In the genomic region with DNA sequence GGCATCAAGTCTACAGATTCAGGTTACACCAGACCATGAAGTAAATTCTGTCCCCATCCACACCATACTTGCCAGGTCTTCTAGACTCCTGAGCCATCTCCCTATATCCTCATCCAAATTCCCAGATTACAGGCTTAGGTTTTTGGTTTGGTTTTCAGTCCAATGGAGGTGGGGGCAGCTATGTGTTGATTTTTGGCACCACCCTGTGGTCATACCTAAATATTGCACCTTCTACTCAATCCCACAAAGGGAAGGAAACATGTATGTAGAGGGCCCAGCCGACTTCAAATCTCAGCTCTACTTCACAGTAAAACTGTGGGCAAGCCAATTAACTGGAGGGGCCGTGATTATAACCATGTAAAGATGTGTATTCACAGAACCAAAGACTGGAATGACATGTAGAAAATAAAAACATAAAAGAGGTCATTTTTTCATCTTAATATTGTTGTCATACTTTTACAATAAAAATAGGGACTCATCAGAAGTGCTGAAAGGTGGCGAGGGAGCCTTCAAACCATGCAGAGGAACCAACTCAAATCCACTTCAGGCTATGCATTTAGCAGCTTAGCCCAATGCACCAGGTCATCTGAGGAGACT, we compare ENCODE assay signal across 9 cellular contexts. TPM values are rescaled to one million over a fixed set of nuclear protein-coding genes. Genes with fewer than 3 reads are reported as not detected.
DNase-seq lines count a peak whose midpoint lies in the region; ATAC-seq and TF ChIP-seq lines count a peak whose summit lies in the region.
"Had no signal": no experiment of that assay in that cellular context is flagged by ENCODE, and none has a peak within 500 bp of the region (broad histone marks: within the 10 kb centered on the region; RNA-seq: fewer than 3 reads in every experiment).

No MANE protein-coding gene starts in this region.

- H2AFZ ChIP-seq in OCI-LY7 (ENCODE audit: low read length): no peak overlapping the region

- peaks cover 9% of the 10 kb centered on the region for H3K4me1 Mint-ChIP-seq in type B pancreatic cell (ENCODE audit: unreplicated experiment)

- H3K4me1 ChIP-seq in OCI-LY7 (ENCODE audit: insufficient read depth, low read length, poor library complexity, severe bottlenecking) (no peaks in the 10 kb centered on the region), left lung (peaks cover 0 to 6% of the 10 kb centered on the region in 2 donors)

- intact Hi-C loops in OCI-LY7 (cut with micrococcal nuclease; ENCODE audit: unreplicated experiment) (loop anchor here (10.0 kb wide), 1 partner anchor 324 kb away; no protein-coding TSS in a partner anchor), left lung (cut with DNase I) (loop anchor here in 1 of 2 donors (10.0 kb wide), 2 partner anchors 534 to 864 kb away; no protein-coding TSS in a partner anchor)

- no peaks in the 10 kb centered on the region for H4K20me1 ChIP-seq in OCI-LY7 (ENCODE audit: insufficient read depth, low read length)

- H3K36me3 Mint-ChIP-seq in type B pancreatic cell: peaks cover 13% of the 10 kb centered on the region

- POLR2A ChIA-PET in OCI-LY7 (lab: Charles Lee): interaction anchor here (0.7 kb wide), 1 partner anchor 13 kb away, joined by 3 read pairs; no protein-coding TSS in a partner anchor

- peaks cover 7% of the 10 kb centered on the region; the same call in 1 of the 2 replicates for H3K36me3 ChIP-seq in OCI-LY7 (ENCODE audit: insufficient read depth, low read length)
- peaks cover 0 to 38% of the 10 kb centered on the region in 2 donors for H3K36me3 ChIP-seq in left lung

- H3K27ac ChIP-seq in OCI-LY7 (ENCODE audit: low read depth, low read length, poor library complexity, severe bottlenecking) (no peak overlapping the region), left lung (no peak overlapping the region)

- no peak overlapping the region for H3K4me3 ChIP-seq in HFF-Myc (replicated peaks; ENCODE audit: low read depth, low read length)
- H3K4me3 ChIP-seq in OCI-LY7 (ENCODE audit: low read depth, low read length, poor library complexity, severe bottlenecking): no peak overlapping the region
- H3K4me3 ChIP-seq in left lung: no peak overlapping the region

- no peak overlapping the region for H3K27ac Mint-ChIP-seq in type B pancreatic cell
- H3K27ac Mint-ChIP-seq: activated naive CD8-positive, alpha-beta T cell had no signal

- DNase-seq in SIG-M5 treated with dmso at 0.1 percent for 504 hours (lab: John Stamatoyannopoulos, UW; ENCODE audit: unreplicated experiment) (peak; percentile 23), SIG-M5 (lab: John Stamatoyannopoulos, UW) (no peak), HFF-Myc (ENCODE audit: extremely low read depth, low read depth) (no peak), OCI-LY7 (ENCODE audit: low spot score) (peak; percentile 53), cerebellar cortex (ENCODE audit: low spot score) (peak; percentile 71), left lung (no peak), type B pancreatic cell (ENCODE audit: extremely low spot score, unreplicated experiment) (no peak)

- CTCF ChIA-PET in OCI-LY7 (lab: Charles Lee; ENCODE audit: unreplicated experiment): no interaction called here

- no peaks in the 10 kb centered on the region for H3K79me2 ChIP-seq in OCI-LY7 (ENCODE audit: insufficient read depth, low read depth, low read length)

- ATAC-seq in left lung (peak; percentile 89), GM21360 (IDR thresholded peaks at IDR 0.05; ENCODE audit: unreplicated experiment) (no peak)

- H3K4me2 ChIP-seq in OCI-LY7 (ENCODE audit: low read length): no peak overlapping the region

- no peaks in the 10 kb centered on the region for H3K27me3 ChIP-seq in left lung

- no TSS peak for BruUV-seq in OCI-LY7 (replicated peaks; lab: Mats Ljungman, UMichigan)

- peak overlapping the region; percentile 28 for H3K4me3 Mint-ChIP-seq in type B pancreatic cell
- H3K4me3 Mint-ChIP-seq: activated naive CD8-positive, alpha-beta T cell had no signal

- TF ChIP-seq CTCF in HFF-Myc (IDR thresholded peaks at IDR 0.05; ENCODE audit: low read depth, low read length, missing control alignments) (peak; percentile 59), OCI-LY7 (conservative IDR thresholded peaks at IDR 0.05; ENCODE audit: low read length) (peak; percentile 90), left lung (IDR thresholded peaks at IDR 0.05) (peak; percentile 49 to 68), type B pancreatic cell (conservative IDR thresholded peaks at IDR 0.05) (peak; percentile 83)

- no peaks in the 10 kb centered on the region for H3K9me2 ChIP-seq in OCI-LY7 (ENCODE audit: insufficient read depth, low read length)

- H3K9me3 Mint-ChIP-seq in type B pancreatic cell: no peaks in the 10 kb centered on the region

- H3K27me3 Mint-ChIP-seq in type B pancreatic cell: no peaks in the 10 kb centered on the region
- H3K27me3 Mint-ChIP-seq: activated naive CD8-positive, alpha-beta T cell had no signal

- H3K9me3 ChIP-seq in OCI-LY7 (ENCODE audit: low read length) (no peaks in the 10 kb centered on the region), left lung (no peaks in the 10 kb centered on the region)

RNA-seq across cellular contexts. Expression of a gene that starts 19.8 kb away (rescaled TPM):
- total RNA-seq in OCI-LY7 (2014; rRNA removed; shearing (Covaris generic)): 7.8 and 8.8 TPM in 2 replicates
- total RNA-seq in OCI-LY7 (2022) (21.9 and 25.7 TPM in 2 replicates), left lung (10 to 100 TPM; 18.4 to 19.8 TPM), type B pancreatic cell (ENCODE audit: low replicate concordance) (28.5 and 36.9 TPM in 2 replicates)

Comparison
In these comparisons a context has a peak if more than half of its experiments do, and no peak if none do; other contexts are left out.
1. DNase-seq: peak in SIG-M5 treated with dmso at 0.1 percent for 504 hours (single experiment), OCI-LY7 (single experiment) and cerebellar cortex (single experiment); none in SIG-M5 (single experiment), HFF-Myc (single experiment), left lung (0 of 2) and type B pancreatic cell (single experiment).
2. Peak in every context shown above with its lines, with median percentiles within 50 percentile points of each other: CTCF ChIP-seq.